Comparison of ENCODE assay signal across 8 cellular contexts in the genomic region with DNA sequence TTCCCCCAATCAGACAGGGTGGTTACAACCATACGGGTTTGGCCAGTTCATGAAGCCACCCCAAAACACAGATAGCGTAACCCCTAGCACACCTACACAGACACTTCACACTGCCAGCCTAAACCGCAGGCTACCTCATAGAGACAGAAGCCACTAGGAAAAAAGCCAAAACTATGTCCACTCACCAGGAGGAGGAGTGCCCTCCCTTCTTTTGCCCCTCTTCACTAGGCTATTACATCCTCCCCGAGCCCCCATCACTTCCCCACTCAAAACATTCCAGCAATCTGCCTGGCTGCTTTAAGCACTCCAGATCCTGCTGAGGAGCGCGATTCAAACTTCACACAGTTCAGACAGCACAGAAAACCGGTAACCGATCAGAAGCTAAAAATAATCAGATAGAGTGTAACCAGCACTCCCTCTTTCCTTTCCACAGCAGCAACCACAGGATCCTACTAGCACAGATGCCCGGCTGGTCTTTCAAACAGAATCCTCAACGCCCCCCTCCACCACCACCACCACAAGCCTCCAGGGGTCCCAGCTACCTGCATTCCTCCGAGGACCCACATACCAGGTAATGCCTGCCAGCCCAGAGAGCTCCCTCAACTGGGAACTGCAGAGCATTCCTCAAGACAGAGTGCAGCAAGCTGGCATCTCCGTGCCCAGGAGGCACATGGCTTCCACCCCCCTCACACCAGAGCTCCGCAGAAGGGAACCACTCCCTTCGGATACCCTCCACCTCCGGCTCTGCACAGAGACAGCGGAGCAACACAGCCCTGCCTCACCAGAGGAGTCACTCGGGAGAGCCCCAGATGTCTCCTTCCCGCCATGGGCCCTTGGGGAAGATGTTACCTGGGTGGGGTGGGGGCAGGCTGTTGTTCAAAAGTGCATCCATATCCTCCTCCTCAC.
DNase-seq lines count a peak whose midpoint lies in the region; ATAC-seq and TF ChIP-seq lines count a peak whose summit lies in the region.

No MANE protein-coding gene starts in this region.

- ATAC-seq in stimulated activated naive CD8-positive, alpha-beta T cell treated with anti-CD3 and anti-CD28 coated beads, Interleukin-15, Interleukin-2, amounts not matched to agents 100 U/mL and 50 U/mL, for 24 hours: peak; percentile 53
- no peak for ATAC-seq in GM18909 (IDR thresholded peaks at IDR 0.05; ENCODE audit: poor library complexity, unreplicated experiment)

- peaks cover 34% of the 10 kb centered on the region for H3K36me3 ChIP-seq in SK-N-MC (ENCODE audit: insufficient read depth, low read length)

- H3K4me3 ChIP-seq in SK-N-MC (peak overlapping the region; percentile 79), cardiac fibroblast (replicated peaks in 1 of 2; ENCODE audit: low read depth in 2 of 2, low read length in 2 of 2) (peak overlapping the region; percentile 80 to 81)

- peak overlapping the region; percentile 72 for H3K9ac ChIP-seq in SK-N-MC (ENCODE audit: insufficient read length)

- no peaks in the 10 kb centered on the region for H3K9me3 ChIP-seq in SK-N-MC (ENCODE audit: low read depth, low read length)

- H3K27ac ChIP-seq in SK-N-MC: no peak overlapping the region

- TF ChIP-seq CTCF in cardiac fibroblast (IDR thresholded peaks at IDR 0.05; ENCODE audit: low read depth, low read length): no peak

- DNase-seq in DMS53 (lab: John Stamatoyannopoulos, UW): peak; percentile 79
- no peak for DNase-seq in DMS53 treated with DMSO at 0.1 percent for 48 hours (lab: John Stamatoyannopoulos, UW; ENCODE audit: unreplicated experiment)
- no peak for DNase-seq in SK-N-MC (ENCODE audit: low read depth, low spot score)
- DNase-seq in cardiac fibroblast (ENCODE audit: low read depth in 2 of 2): peak; percentile 28 to 35
- DNase-seq in kidney tubule cell (ENCODE audit: low spot score): peak; percentile 32
- no peak for DNase-seq in stimulated activated naive CD8-positive, alpha-beta T cell treated with anti-CD3 and anti-CD28 coated beads, Interleukin-15, Interleukin-2, amounts not matched to agents 100 U/mL and 50 U/mL, for 24 hours
- DNase-seq in NCI-H1930 (lab: John Stamatoyannopoulos, UW): no peak

Comparison
In these comparisons a context has a peak if more than half of its experiments do, and no peak if none do; other contexts are left out.
1. DNase-seq: peak in DMS53 (single experiment), cardiac fibroblast (2 of 2) and kidney tubule cell (single experiment); none in DMS53 treated with DMSO at 0.1 percent for 48 hours (single experiment), SK-N-MC (single experiment), stimulated activated naive CD8-positive, alpha-beta T cell treated with anti-CD3 and anti-CD28 coated beads, Interleukin-15, Interleukin-2, amounts not matched to agents 100 U/mL and 50 U/mL, for 24 hours (single experiment) and NCI-H1930 (0 of 2).